ENCODE assay signal across 12 cellular contexts in genomic region chr1:25322127-25322526, GRCh38. TPM values are rescaled to one million over a fixed set of nuclear protein-coding genes. Genes with fewer than 3 reads are reported as not detected.
"Had no signal": no experiment of that assay in that cellular context is flagged by ENCODE, and none has a peak within 500 bp of the region (broad histone marks: within the 10 kb centered on the region; RNA-seq: fewer than 3 reads in every experiment).

No MANE protein-coding gene starts in this region.

RNA-seq across cellular contexts. Expression of gene RHD, which starts 49.8 kb away (rescaled TPM):
- total RNA-seq: activated CD4-positive, alpha-beta memory T cell treated with anti-CD3 and anti-CD28 coated beads, Interleukin-2, amount 10 ng/mL, durations not matched to agents 7 days and 5 days; activated CD4-positive, alpha-beta T cell treated with anti-CD3 and anti-CD28 coated beads for 36 hours; activated CD4-positive, alpha-beta T cell treated with anti-CD3 and anti-CD28 coated beads, Interleukin-2, amount 10 ng/mL, durations not matched to agents 7 days and 5 days; activated CD8-positive, alpha-beta memory T cell treated with anti-CD3 and anti-CD28 coated beads, Interleukin-2, amount 10 ng/mL, durations not matched to agents 7 days and 5 days; activated naive CD8-positive, alpha-beta T cell treated with anti-CD3 and anti-CD28 coated beads, Interleukin-2, amount 10 ng/mL, durations not matched to agents 7 days and 5 days; activated T-helper 2 cell treated with anti-CD3 and anti-CD28 coated beads, Interferon-gamma antibody, Interleukin-2, Interleukin-4, amounts not matched to agents 10 μg/mL and 5 μg/mL and 100 μg/mL, durations not matched to agents 14 hours and 24 hours and 36 hours; ascending aorta; bronchial epithelial cell; cardiac muscle cell; chondrocyte; T-helper 2 cell treated with Interferon-gamma antibody and Interleukin-4, amounts not matched to agents 100 ng/mL and 5 ng/mL, for 36 hours had no signal
- polyA plus RNA-seq: adipose tissue had no signal
